Comparison of ENCODE assay signal across 8 cellular contexts in genomic region chrX:16825306-16826035, GRCh38. TPM values are rescaled to one million over a fixed set of nuclear protein-coding genes. Genes with fewer than 3 reads are reported as not detected.
DNase-seq lines count a peak whose midpoint lies in the region; ATAC-seq, FAIRE-seq and TF ChIP-seq lines count a peak whose summit lies in the region.
"Had no signal": no experiment of that assay in that cellular context is flagged by ENCODE, and none has a peak within 500 bp of the region (broad histone marks: within the 10 kb centered on the region; RNA-seq: fewer than 3 reads in every experiment).

No MANE protein-coding gene starts in this region.

- ATAC-seq in left colon = no peak

- no peak overlapping the region for H3K27ac ChIP-seq in testis

- TF ChIP-seq CTCF in bronchial epithelial cell (IDR thresholded peaks at IDR 0.05; ENCODE audit: insufficient read depth, low read length, severe bottlenecking) (no peak), testis (IDR thresholded peaks at IDR 0.05) (no peak)

- H3K4me1 ChIP-seq in testis = peaks cover 9% of the 10 kb centered on the region

- H3K36me3 ChIP-seq in bronchial epithelial cell (ENCODE audit: control insufficient read depth, insufficient read depth, low read length) (no peaks in the 10 kb centered on the region), MG63 (peaks cover 12% of the 10 kb centered on the region), testis (ENCODE audit: low read depth, missing control alignments) (no peaks in the 10 kb centered on the region)

- no peak for TF ChIP-seq POLR2A in testis (IDR thresholded peaks at IDR 0.05)

- WGBS in testis, 2 donors = 78 to 84% methylated on average over 6 to 7 of the region's 7 CpGs

- FAIRE-seq in bronchial epithelial cell (lab: Jason Lieb, UNC) (no peak), islet of Langerhans (lab: Jason Lieb, UNC) (peak; percentile 79)

- intact Hi-C loops in left colon (cut with DNase I, micrococcal nuclease) (loop anchor here in 1 of 2 donors (10.0 kb wide), 1 partner anchor 219 kb away; no protein-coding TSS in a partner anchor), testis (cut with DNase I; ENCODE audit: low total_unique reads) (no loop called here)

- no peak overlapping the region for H3K4me3 ChIP-seq in bronchial epithelial cell (ENCODE audit: low read depth, low read length)
- no peak overlapping the region for H3K4me3 ChIP-seq in MG63
- no peak overlapping the region for H3K4me3 ChIP-seq in testis

- DNase-seq in ELR (ENCODE audit: low read depth) = peak; percentile 54
- peak; percentile 58 for DNase-seq in HT1080 (ENCODE audit: low read depth)
- peak; percentile 78 for DNase-seq in bronchial epithelial cell (ENCODE audit: low read depth)
- DNase-seq in MG63 = no peak
- no peak for DNase-seq in left colon
- no peak for DNase-seq in testis
- DNase-seq: activated CD4-positive, alpha-beta T cell treated with anti-CD3 and anti-CD28 coated beads for 36 hours had no signal

- H3K27me3 ChIP-seq in bronchial epithelial cell (ENCODE audit: control insufficient read depth, insufficient read depth, low read length) = no peaks in the 10 kb centered on the region
- no peaks in the 10 kb centered on the region for H3K27me3 ChIP-seq in MG63
- no peaks in the 10 kb centered on the region for H3K27me3 ChIP-seq in testis

- H3K9me3 ChIP-seq in MG63 (no peaks in the 10 kb centered on the region), testis (no peaks in the 10 kb centered on the region)

RNA-seq across cellular contexts. Expression of gene TXLNG, which starts 39.2 kb away (rescaled TPM):
- total RNA-seq in HT1080 (2014; rRNA removed; shearing (Covaris generic)) = 14.1 and 15.7 TPM in 2 replicates
- 14.0 and 17.6 TPM in 2 replicates for polyA plus RNA-seq in HT1080 (2015; cell fraction: cytosol; rRNA removed)
- polyA plus RNA-seq in HT1080 (2015; cell fraction: nucleus; rRNA removed) = 27.9 and 28.7 TPM in 2 replicates
- 7.6 and 11.6 TPM in 2 replicates for total RNA-seq in bronchial epithelial cell
- 8.6 and 12.7 TPM in 2 replicates for total RNA-seq in MG63 (2014; rRNA removed; shearing (Covaris generic); ENCODE audit: low replicate concordance)
- total RNA-seq in left colon = 1 to 10 TPM; 7.7 to 9.7 TPM
- 10 to 100 TPM; 13.7 to 14.0 TPM for total RNA-seq in testis
- polyA plus RNA-seq in testis (ENCODE audit: insufficient read depth, low read depth, low replicate concordance) = 9.2 TPM

RNA-seq across cellular contexts. Expression of gene RBBP7, which starts 44.7 kb away (rescaled TPM):
- 157 and 177 TPM in 2 replicates for total RNA-seq in HT1080 (2014; rRNA removed; shearing (Covaris generic))
- polyA plus RNA-seq in HT1080 (2015; cell fraction: cytosol; rRNA removed) = 150 and 159 TPM in 2 replicates
- polyA plus RNA-seq in HT1080 (2015; cell fraction: nucleus; rRNA removed) = 229 TPM in 2 replicates
- total RNA-seq in bronchial epithelial cell (77.4 and 112 TPM in 2 replicates), left colon (10 to 100 TPM; 66.3 to 73.2 TPM), testis (100 to 1,000 TPM; 311 to 375 TPM)
- 167 and 233 TPM in 2 replicates for total RNA-seq in MG63 (2014; rRNA removed; shearing (Covaris generic); ENCODE audit: low replicate concordance)
- polyA plus RNA-seq in testis (ENCODE audit: insufficient read depth, low read depth, low replicate concordance) = 206 TPM

Comparison
In these comparisons a context has a peak if more than half of its experiments do, and no peak if none do; other contexts are left out.
1. DNase-seq: peak in ELR (single experiment), HT1080 (single experiment) and bronchial epithelial cell (single experiment); none in MG63 (single experiment), left colon (0 of 2) and testis (single experiment).